In genomic region chr17:81547614-81547982, GRCh38 we compare ENCODE assay signal across 2 cellular contexts.
TF ChIP-seq lines count a peak whose summit lies in the region.

No MANE protein-coding gene starts in this region.

TF ChIP-seq in K562, 482 proteins besides CTCF, POLR2A, EP300 and RAD21:
- TF ChIP-seq RBFOX2 (IDR thresholded peaks at IDR 0.05; ENCODE audit: low read depth, low read length): peak; percentile 38; the same call in 1 of the 2 replicates
- TF ChIP-seq ETV6 (IDR thresholded peaks at IDR 0.05; ENCODE audit: borderline replicate concordance in 1 of 2, low read depth in 2 of 2, low read length in 1 of 2): no peak
- TF ChIP-seq ETV6 (CRISPR knock-in tag; IDR thresholded peaks at IDR 0.05; ENCODE audit: borderline replicate concordance): no peak

TF ChIP-seq in HEK293T, 16 proteins besides CTCF, POLR2A, EP300 and RAD21:
- no peak for TF ChIP-seq NFRKB (IDR thresholded peaks at IDR 0.05)
- TF ChIP-seq SUZ12 (IDR thresholded peaks at IDR 0.05): no peak
- no peak for TF ChIP-seq LEF1 (IDR thresholded peaks at IDR 0.05; ENCODE audit: borderline replicate concordance)
- TF ChIP-seq SP1 (IDR thresholded peaks at IDR 0.05): no peak
- TF ChIP-seq PKNOX1 (IDR thresholded peaks at IDR 0.05): no peak
